Comparison of ENCODE assay signal across 8 cellular contexts in genomic region chr14:73753043-73753886, GRCh38. TPM values are rescaled to one million over a fixed set of nuclear protein-coding genes. Genes with fewer than 3 reads are reported as not detected.
A peak's percentile ranks its signal among the peaks of the same experiment; 100 is the strongest.
DNase-seq lines count a peak whose midpoint lies in the region; ATAC-seq and TF ChIP-seq lines count a peak whose summit lies in the region.

No MANE protein-coding gene starts in this region.

- no peak overlapping the region for H3K4me3 Mint-ChIP-seq in H9
- H3K4me3 Mint-ChIP-seq in T-helper 17 cell, result peak overlapping the region; percentile 92
- H3K4me3 Mint-ChIP-seq in osteocyte (ENCODE audit: unreplicated experiment), result peak overlapping the region; percentile 84

- H4K91ac ChIP-seq in H9 (ENCODE audit: insufficient read length, low read depth, low read length), result no peak overlapping the region

- H4K5ac ChIP-seq in H9 (ENCODE audit: insufficient read length, low read depth, low read length), result no peak overlapping the region

- peak; percentile 80 for TF ChIP-seq POLR2A in erythroblast (IDR thresholded peaks at IDR 0.05; ENCODE audit: low read length)

- TF ChIP-seq CTCF in H9 (conservative IDR thresholded peaks at IDR 0.05) (no peak), osteocyte (IDR thresholded peaks at IDR 0.05) (no peak)

- H3K4me2 ChIP-seq in H9 (ENCODE audit: insufficient read depth, insufficient read length, low read length), result no peak overlapping the region

- H3K27me3 ChIP-seq in H9 (ENCODE audit: insufficient read depth, low read length), result no peaks in the 10 kb centered on the region

- peaks cover 42 to 53% of the 10 kb centered on the region in 2 experiments for H3K4me1 Mint-ChIP-seq in H9
- peaks cover 87% of the 10 kb centered on the region for H3K4me1 Mint-ChIP-seq in T-helper 17 cell
- peaks cover 99% of the 10 kb centered on the region for H3K4me1 Mint-ChIP-seq in osteocyte (ENCODE audit: unreplicated experiment)

- H3K4ac ChIP-seq in H9 (ENCODE audit: low read depth, low read length), result no peak overlapping the region

- peak; percentile 43 for ATAC-seq in T-helper 17 cell
- no peak for ATAC-seq in HG02588 (IDR thresholded peaks at IDR 0.05; ENCODE audit: unreplicated experiment)
- no peak for ATAC-seq in GM21619 (IDR thresholded peaks at IDR 0.05; ENCODE audit: unreplicated experiment)

- H2BK20ac ChIP-seq in H9 (ENCODE audit: low read depth, low read length, poor library complexity, severe bottlenecking), result no peak overlapping the region

- no peak overlapping the region for H3K18ac ChIP-seq in H9 (ENCODE audit: insufficient read length, low read depth, low read length)

- no CpG with 5 or more reads among the region's 9 CpGs for WGBS in H9 (ENCODE audit: extremely low coverage, insufficient read length, low lambda C conversion rate)

- H3K9me3 Mint-ChIP-seq in H9 (no peaks in the 10 kb centered on the region), osteocyte (ENCODE audit: unreplicated experiment) (no peaks in the 10 kb centered on the region)

- H2AK5ac ChIP-seq in H9 (ENCODE audit: insufficient read length, low read length), result no peak overlapping the region

- H3K36me3 Mint-ChIP-seq in H9 (ENCODE audit: insufficient read depth in 1 of 3, low read depth in 3 of 3), result no peaks in the 10 kb centered on the region
- H3K36me3 Mint-ChIP-seq in T-helper 17 cell (ENCODE audit: low read depth), result no peaks in the 10 kb centered on the region
- H3K36me3 Mint-ChIP-seq in osteocyte (ENCODE audit: unreplicated experiment), result no peaks in the 10 kb centered on the region

- no peaks in the 10 kb centered on the region for H3K9me3 ChIP-seq in H9 (ENCODE audit: control insufficient read depth, low read depth, low read length)
- no peaks in the 10 kb centered on the region for H3K9me3 ChIP-seq in T-helper 17 cell (ENCODE audit: control insufficient read depth, low read length, poor library complexity, severe bottlenecking)

- H3K27ac Mint-ChIP-seq in H9, result peak overlapping the region in 2 of 3 experiments; percentile 52 to 59; a peak in 1 of 7 replicates
- peak overlapping the region; percentile 96 for H3K27ac Mint-ChIP-seq in T-helper 17 cell
- peak overlapping the region; percentile 96 for H3K27ac Mint-ChIP-seq in osteocyte (ENCODE audit: unreplicated experiment)

- H3K56ac ChIP-seq in H9 (ENCODE audit: insufficient read length, low read depth, low read length), result no peak overlapping the region

- H2BK5ac ChIP-seq in H9 (ENCODE audit: insufficient read length, low read length), result no peak overlapping the region

- H4K20me1 ChIP-seq in H9 (ENCODE audit: control insufficient read depth, insufficient read depth, insufficient read length), result peaks cover 2% of the 10 kb centered on the region

- H3K27me3 Mint-ChIP-seq in H9 (ENCODE audit: low read depth) (peaks cover 5% of the 10 kb centered on the region), T-helper 17 cell (no peaks in the 10 kb centered on the region), osteocyte (ENCODE audit: unreplicated experiment) (no peaks in the 10 kb centered on the region)

- peaks cover 3% of the 10 kb centered on the region; the same call in 1 of the 2 replicates for H3K4me1 ChIP-seq in H9 (ENCODE audit: insufficient read depth, low read length)

- H3K23me2 ChIP-seq in H9 (ENCODE audit: insufficient read length, low read depth, low read length, poor library complexity, severe bottlenecking), result no peaks in the 10 kb centered on the region

- H3K14ac ChIP-seq in H9 (ENCODE audit: insufficient read depth, low read length), result no peak overlapping the region

- H3K79me2 ChIP-seq in H9 (ENCODE audit: insufficient read depth, low read length), result peaks cover 3% of the 10 kb centered on the region; the same call in 1 of the 2 replicates

- H2BK15ac ChIP-seq in H9 (ENCODE audit: low read depth, low read length), result no peak overlapping the region

- no peak overlapping the region for H4K8ac ChIP-seq in H9 (replicated peaks; ENCODE audit: insufficient read length, low read depth, low read length)

- H2BK12ac ChIP-seq in H9 (ENCODE audit: insufficient read length, low read depth, low read length), result no peak overlapping the region

- peak; percentile 27 for DNase-seq in H9
- peak in 2 of 3 donors; percentile 11 to 31 for DNase-seq in T-helper 17 cell
- DNase-seq in erythroblast (lab: John Stamatoyannopoulos, UW), result peak; percentile 93 to 96
- DNase-seq in osteocyte (ENCODE audit: extremely low spot score, unreplicated experiment), result no peak
- DNase-seq in NCI-H526 treated with DMSO at 0.1 percent for 48 hours (lab: John Stamatoyannopoulos, UW), result no peak
- no peak for DNase-seq in NCI-H2029 (lab: John Stamatoyannopoulos, UW)

- H2BK120ac ChIP-seq in H9 (ENCODE audit: low read depth, low read length, poor library complexity, severe bottlenecking), result no peak overlapping the region

- H2AFZ ChIP-seq in H9 (ENCODE audit: low read length), result no peak overlapping the region

- no peak overlapping the region for H3K23ac ChIP-seq in H9 (ENCODE audit: insufficient read length, low read depth, low read length)

- H3K79me1 ChIP-seq in H9 (ENCODE audit: insufficient read depth, low read depth, low read length, poor library complexity, severe bottlenecking), result no peaks in the 10 kb centered on the region

- no peak overlapping the region for H3T11ph ChIP-seq in H9 (ENCODE audit: low read length)

- H3K9ac ChIP-seq in H9 (ENCODE audit: extremely low read depth, insufficient read length, low read length), result no peak overlapping the region

- H3K27ac ChIP-seq in H9 (ENCODE audit: insufficient read length, low read depth, low read length), result no peak overlapping the region

RNA-seq across cellular contexts. Expression of gene PNMA1, which starts 39.1 kb away (rescaled TPM):
- 56.1 and 58.0 TPM in 2 replicates for total RNA-seq in H9 (2021)
- total RNA-seq in T-helper 17 cell, result 10 to 100 TPM; 42.0 to 53.7 TPM
- 81.4 and 81.8 TPM in 2 replicates for total RNA-seq in osteocyte

Comparison
In these comparisons a context has a peak if more than half of its experiments do, and no peak if none do; other contexts are left out.
1. DNase-seq: peak in H9 (single experiment), T-helper 17 cell (2 of 3) and erythroblast (2 of 2); none in osteocyte (single experiment), NCI-H526 treated with DMSO at 0.1 percent for 48 hours (single experiment) and NCI-H2029 (single experiment).
2. H3K4me3 Mint-ChIP-seq: peak in T-helper 17 cell (single experiment) and osteocyte (single experiment); none in H9 (0 of 2).
3. Peak in every context shown above with its lines, with median percentiles within 50 percentile points of each other: H3K27ac Mint-ChIP-seq.